ENCODE assay signal across 15 cellular contexts in the genomic region with DNA sequence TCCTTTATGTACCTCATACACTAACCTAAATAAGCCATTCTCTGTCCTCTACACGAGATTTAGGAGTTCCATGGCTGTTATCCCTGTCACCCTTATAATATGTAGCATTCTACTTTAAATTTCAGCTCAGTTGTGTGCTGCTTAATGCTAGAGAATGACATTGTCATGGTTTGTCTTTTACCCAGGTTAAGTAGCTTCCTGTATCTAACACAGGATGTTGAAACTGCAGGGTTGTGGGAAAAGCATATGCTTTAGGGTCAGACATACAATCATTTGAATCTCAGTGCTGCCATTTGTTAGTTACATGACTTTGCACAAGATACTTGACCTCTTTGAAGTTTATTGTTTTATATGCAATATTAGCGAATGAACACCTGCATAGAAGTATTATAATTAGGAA.
A peak's percentile ranks its signal among the peaks of the same experiment; 100 is the strongest.
DNase-seq lines count a peak whose midpoint lies in the region; ATAC-seq lines count a peak whose summit lies in the region.
"Had no signal": no experiment of that assay in that cellular context is flagged by ENCODE, and none has a peak within 500 bp of the region (broad histone marks: within the 10 kb centered on the region; RNA-seq: fewer than 3 reads in every experiment).

No MANE protein-coding gene starts in this region.

- H3K4me1 Mint-ChIP-seq in activated T-cell treated with anti-CD3 and anti-CD28 coated beads, Interleukin-2, amount 50 U/mL, for 72 hours (ENCODE audit: low read depth), result peaks cover 16% of the 10 kb centered on the region
- H3K4me1 Mint-ChIP-seq in activated CD8-positive, alpha-beta T cell treated with anti-CD3 and anti-CD28 coated beads, Interleukin-2, amount 10 ng/mL, durations not matched to agents 7 days and 5 days (ENCODE audit: low read depth), result peaks cover 34% of the 10 kb centered on the region

- no peak overlapping the region for H2BK15ac ChIP-seq in neuronal stem cell (ENCODE audit: low read length)

- no peak overlapping the region for H2BK12ac ChIP-seq in neuronal stem cell (ENCODE audit: low read length)

- no peaks in the 10 kb centered on the region for H3K36me3 ChIP-seq in neuronal stem cell (replicated peaks in 1 of 2; ENCODE audit: control insufficient read depth in 2 of 2, insufficient read depth in 2 of 2, low read length in 2 of 2)
- H3K36me3 ChIP-seq: MG63, pancreas, SJSA1, spleen had no signal

- H3K36me3 Mint-ChIP-seq in activated T-cell treated with anti-CD3 and anti-CD28 coated beads, Interleukin-2, amount 50 U/mL, for 72 hours (ENCODE audit: insufficient read depth in 2 of 2), result no peaks in the 10 kb centered on the region
- H3K36me3 Mint-ChIP-seq in activated CD8-positive, alpha-beta T cell treated with anti-CD3 and anti-CD28 coated beads, Interleukin-2, amount 10 ng/mL, durations not matched to agents 7 days and 5 days (ENCODE audit: low read depth), result peaks cover 18% of the 10 kb centered on the region

- no peaks in the 10 kb centered on the region for H3K27me3 Mint-ChIP-seq in activated T-cell treated with anti-CD3 and anti-CD28 coated beads, Interleukin-2, amount 50 U/mL, for 72 hours (ENCODE audit: low read depth)
- H3K27me3 Mint-ChIP-seq in activated CD8-positive, alpha-beta T cell treated with anti-CD3 and anti-CD28 coated beads, Interleukin-2, amount 10 ng/mL, durations not matched to agents 7 days and 5 days (ENCODE audit: low read depth), result no peaks in the 10 kb centered on the region

- H3K27me3 ChIP-seq in neuronal stem cell (ENCODE audit: control insufficient read depth in 3 of 3, insufficient read depth in 3 of 3, low read depth in 1 of 3, low read length in 3 of 3), result no peaks in the 10 kb centered on the region
- H3K27me3 ChIP-seq: MG63, pancreas, SJSA1, spleen had no signal

- no CpG with 5 or more reads among the region's 2 CpGs for WGBS in neuronal stem cell (ENCODE audit: extremely low coverage in 2 of 2, insufficient read length in 2 of 2, insufficient replicate concordance in 1 of 2), 2 donors

- H2BK120ac ChIP-seq in neuronal stem cell (ENCODE audit: low read depth, low read length), result no peak overlapping the region

- no peak overlapping the region for H3K14ac ChIP-seq in neuronal stem cell (ENCODE audit: low read length)

- no peaks in the 10 kb centered on the region for H3K79me1 ChIP-seq in neuronal stem cell (ENCODE audit: low read depth, low read length)

- intact Hi-C loops in posterior vena cava (cut with DNase I), result no loop called here

- no peak overlapping the region for H3K27ac ChIP-seq in neuronal stem cell (replicated peaks; ENCODE audit: low read length)
- H3K27ac ChIP-seq: pancreas, SJSA1 had no signal

- no peaks in the 10 kb centered on the region for H3K9me3 ChIP-seq in neuronal stem cell (replicated peaks in 1 of 2; ENCODE audit: control insufficient read depth in 2 of 2, insufficient read depth in 1 of 2, low read depth in 1 of 2, low read length in 2 of 2)
- H3K9me3 ChIP-seq: MG63, pancreas, SJSA1, spleen had no signal

- no peak overlapping the region for H3K18ac ChIP-seq in neuronal stem cell (ENCODE audit: low read length)

- peak; percentile 40 to 60 for ATAC-seq in activated T-cell treated with anti-CD3 and anti-CD28 coated beads, Interleukin-2, amount 50 U/mL, for 72 hours (replicated peaks in 1 of 2)
- ATAC-seq in activated CD8-positive, alpha-beta T cell treated with anti-CD3 and anti-CD28 coated beads, Interleukin-2, amount 10 ng/mL, durations not matched to agents 7 days and 5 days, result peak; percentile 56
- ATAC-seq: pancreas had no signal

- peak overlapping the region; percentile 72 for H2AFZ ChIP-seq in neuronal stem cell (ENCODE audit: low read length)

- no peak overlapping the region for H2BK5ac ChIP-seq in neuronal stem cell (ENCODE audit: low read length)

- H3K4me3 Mint-ChIP-seq in activated T-cell treated with anti-CD3 and anti-CD28 coated beads, Interleukin-2, amount 50 U/mL, for 72 hours, result peak overlapping the region; percentile 49 to 64
- peak overlapping the region; percentile 30 for H3K4me3 Mint-ChIP-seq in activated CD8-positive, alpha-beta T cell treated with anti-CD3 and anti-CD28 coated beads, Interleukin-2, amount 10 ng/mL, durations not matched to agents 7 days and 5 days

- DNase-seq in activated T-cell treated with anti-CD3 and anti-CD28 coated beads, Interleukin-2, amount 50 U/mL, for 72 hours, result no peak
- DNase-seq in activated T-cell treated with anti-CD3 and anti-CD28 coated beads, Interleukin-2, amount 50 U/mL, for 1 hour, result no peak
- DNase-seq in Jurkat, Clone E6-1 (ENCODE audit: low read depth, low spot score), result peak; percentile 65
- peak; percentile 31 for DNase-seq in activated CD8-positive, alpha-beta T cell treated with anti-CD3 and anti-CD28 coated beads, Interleukin-2, amount 10 ng/mL, durations not matched to agents 7 days and 5 days
- no peak for DNase-seq in neuronal stem cell (ENCODE audit: low spot score)
- no peak for DNase-seq in nucleus accumbens (lab: John Stamatoyannopoulos, UW)
- no peak for DNase-seq in posterior vena cava (ENCODE audit: low spot score)
- no peak for DNase-seq in activated gamma-delta T cell treated with Interleukin-2 at 50 U/mL for 16 hours
- DNase-seq: amniotic stem cell, DMS 273 treated with DMSO at 0.1 percent for 48 hours, MG63, NCI-H345, pancreas, spleen had no signal

- H3K4me1 ChIP-seq in neuronal stem cell (ENCODE audit: control insufficient read depth in 2 of 2, insufficient read depth in 1 of 2, low read depth in 1 of 2, low read length in 2 of 2), result peaks cover 0 to 2% of the 10 kb centered on the region in 2 donors
- H3K4me1 ChIP-seq: SJSA1 had no signal

- H3K23ac ChIP-seq in neuronal stem cell (ENCODE audit: low read depth, low read length, poor library complexity), result no peak overlapping the region

- H3K4me2 ChIP-seq in neuronal stem cell (ENCODE audit: insufficient read depth, low read length, poor library complexity, severe bottlenecking), result no peak overlapping the region

- POLR2A ChIA-PET in activated CD8-positive, alpha-beta T cell treated with anti-CD3 and anti-CD28 coated beads, Interleukin-2, amount 10 ng/mL, durations not matched to agents 7 days and 5 days (lab: Charles Lee), result no interaction called here

- CTCF ChIA-PET in activated CD8-positive, alpha-beta T cell treated with anti-CD3 and anti-CD28 coated beads, Interleukin-2, amount 10 ng/mL, durations not matched to agents 7 days and 5 days (lab: Charles Lee), result interaction anchor here (1.8 kb wide), 1 partner anchor 9 kb away, joined by 6 read pairs; no protein-coding TSS in a partner anchor

- H4K91ac ChIP-seq in neuronal stem cell (ENCODE audit: low read depth, low read length, poor library complexity), result no peak overlapping the region

- H3K4me3 ChIP-seq in Jurkat, Clone E6-1 (ENCODE audit: low read length), result no peak overlapping the region
- no peak overlapping the region for H3K4me3 ChIP-seq in neuronal stem cell (ENCODE audit: low read length in 2 of 2)
- H3K4me3 ChIP-seq: MG63, pancreas, SJSA1, spleen had no signal

- peak overlapping the region; percentile 85 for H3K27ac Mint-ChIP-seq in activated T-cell treated with anti-CD3 and anti-CD28 coated beads, Interleukin-2, amount 50 U/mL, for 72 hours
- H3K27ac Mint-ChIP-seq in activated CD8-positive, alpha-beta T cell treated with anti-CD3 and anti-CD28 coated beads, Interleukin-2, amount 10 ng/mL, durations not matched to agents 7 days and 5 days, result peak overlapping the region; percentile 90

- peaks cover 8% of the 10 kb centered on the region in 2 donors for H3K9me3 Mint-ChIP-seq in activated T-cell treated with anti-CD3 and anti-CD28 coated beads, Interleukin-2, amount 50 U/mL, for 72 hours
- H3K9me3 Mint-ChIP-seq in activated CD8-positive, alpha-beta T cell treated with anti-CD3 and anti-CD28 coated beads, Interleukin-2, amount 10 ng/mL, durations not matched to agents 7 days and 5 days (ENCODE audit: insufficient read depth), result peaks cover 8% of the 10 kb centered on the region

- no peak overlapping the region for H4K8ac ChIP-seq in neuronal stem cell (ENCODE audit: low read depth, low read length)

- no peak overlapping the region for H2AK5ac ChIP-seq in neuronal stem cell (ENCODE audit: low read depth, low read length)

- H3K4ac ChIP-seq in neuronal stem cell (ENCODE audit: low read length), result no peak overlapping the region

- H3K9ac ChIP-seq in neuronal stem cell (ENCODE audit: low read depth, low read length, poor library complexity), result no peak overlapping the region

Comparison
In these comparisons a context has a peak if more than half of its experiments do, and no peak if none do; other contexts are left out.
1. DNase-seq: peak in Jurkat, Clone E6-1 (single experiment) and activated CD8-positive, alpha-beta T cell treated with anti-CD3 and anti-CD28 coated beads, Interleukin-2, amount 10 ng/mL, durations not matched to agents 7 days and 5 days (single experiment); none in activated T-cell treated with anti-CD3 and anti-CD28 coated beads, Interleukin-2, amount 50 U/mL, for 72 hours (0 of 2), activated T-cell treated with anti-CD3 and anti-CD28 coated beads, Interleukin-2, amount 50 U/mL, for 1 hour (single experiment), neuronal stem cell (single experiment), nucleus accumbens (0 of 56), posterior vena cava (single experiment) and activated gamma-delta T cell treated with Interleukin-2 at 50 U/mL for 16 hours (single experiment).